Comparison of ENCODE assay signal across 16 cellular contexts in the genomic region with DNA sequence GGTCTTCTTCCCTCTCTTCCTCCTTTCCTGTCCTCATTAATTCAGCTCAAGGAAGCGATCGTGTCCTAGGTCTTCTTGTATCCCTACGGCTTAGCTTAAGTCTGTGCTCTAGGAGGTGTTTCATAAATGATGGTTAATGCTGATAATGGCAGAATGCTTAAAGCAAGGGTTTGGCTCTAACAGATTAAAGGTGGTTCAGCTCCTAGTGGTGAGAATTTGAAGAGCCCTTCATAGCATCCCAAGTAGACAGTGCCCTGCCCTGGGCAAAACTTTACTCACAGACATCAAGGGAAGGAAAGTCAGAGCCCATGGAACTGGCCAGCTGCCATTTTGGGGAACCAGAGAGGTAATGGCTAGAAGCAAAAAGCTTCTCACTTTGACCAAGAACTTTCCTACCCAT.
"Had no signal": no experiment of that assay in that cellular context is flagged by ENCODE, and none has a peak within 500 bp of the region (broad histone marks: within the 10 kb centered on the region; RNA-seq: fewer than 3 reads in every experiment).

No MANE protein-coding gene starts in this region.

- DNase-seq: activated CD4-positive, alpha-beta T cell treated with anti-CD3 and anti-CD28 coated beads for 48 hours; activated naive CD4-positive, alpha-beta T cell treated with anti-CD3 and anti-CD28 coated beads, Interleukin-2, amount 10 ng/mL, durations not matched to agents 7 days and 5 days; central memory CD4-positive, alpha-beta T cell; cortex of kidney; effector CD8-positive, alpha-beta T cell; nephron progenitor cell; stimulated activated CD4-positive, alpha-beta T cell treated with anti-CD3 and anti-CD28 coated beads, Interleukin-12 subunit alpha, Interleukin-12 subunit beta, amount 100 ng/mL, for 4 hours; stimulated activated CD8-positive, alpha-beta memory T cell treated with anti-CD3 and anti-CD28 coated beads, Interleukin-4, amount 100 ng/mL, for 48 hours; stimulated activated naive CD8-positive, alpha-beta T cell treated with anti-CD3 and anti-CD28 coated beads, Interleukin-15, Interleukin-2, amounts not matched to agents 100 U/mL and 50 U/mL, for 24 hours; T-cell; upper lobe of left lung; WERI-Rb-1 had no signal

- H3K27me3 ChIP-seq: suprapubic skin, upper lobe of left lung had no signal

- H3K4me3 ChIP-seq: psoas muscle, suprapubic skin, upper lobe of left lung had no signal

- H3K9me3 Mint-ChIP-seq: activated naive CD4-positive, alpha-beta T cell treated with anti-CD3 and anti-CD28 coated beads, Interleukin-2, amount 10 ng/mL, durations not matched to agents 7 days and 5 days; activated T-helper 2 cell treated with anti-CD3 and anti-CD28 coated beads, Interferon-gamma antibody, Interleukin-2, Interleukin-4, amounts not matched to agents 10 μg/mL and 5 μg/mL and 100 μg/mL, durations not matched to agents 14 hours and 24 hours and 36 hours; T-cell had no signal

- H3K4me3 Mint-ChIP-seq: activated naive CD4-positive, alpha-beta T cell treated with anti-CD3 and anti-CD28 coated beads, Interleukin-2, amount 10 ng/mL, durations not matched to agents 7 days and 5 days; nephron progenitor cell; T-cell had no signal

- H3K27ac Mint-ChIP-seq: activated naive CD4-positive, alpha-beta T cell treated with anti-CD3 and anti-CD28 coated beads, Interleukin-2, amount 10 ng/mL, durations not matched to agents 7 days and 5 days; activated T-helper 2 cell treated with anti-CD3 and anti-CD28 coated beads, Interferon-gamma antibody, Interleukin-2, Interleukin-4, amounts not matched to agents 10 μg/mL and 5 μg/mL and 100 μg/mL, durations not matched to agents 14 hours and 24 hours and 36 hours; nephron progenitor cell; T-cell had no signal

- H3K9me3 ChIP-seq: psoas muscle, suprapubic skin, upper lobe of left lung had no signal

- FAIRE-seq: islet of Langerhans had no signal

- H3K4me1 Mint-ChIP-seq: activated naive CD4-positive, alpha-beta T cell treated with anti-CD3 and anti-CD28 coated beads, Interleukin-2, amount 10 ng/mL, durations not matched to agents 7 days and 5 days; nephron progenitor cell; T-cell had no signal

- H3K27ac ChIP-seq: psoas muscle, WERI-Rb-1 had no signal

- H3K4me1 ChIP-seq: psoas muscle, suprapubic skin, upper lobe of left lung had no signal

- H3K36me3 Mint-ChIP-seq: activated naive CD4-positive, alpha-beta T cell treated with anti-CD3 and anti-CD28 coated beads, Interleukin-2, amount 10 ng/mL, durations not matched to agents 7 days and 5 days; T-cell had no signal

- ATAC-seq: stimulated activated naive CD8-positive, alpha-beta T cell treated with anti-CD3 and anti-CD28 coated beads, Interleukin-15, Interleukin-2, amounts not matched to agents 100 U/mL and 50 U/mL, for 24 hours; T-cell had no signal

- H3K36me3 ChIP-seq: suprapubic skin, upper lobe of left lung, WERI-Rb-1 had no signal
